20 cellular contexts compared by ENCODE assay signal in genomic region chr11:13561860-13562259, GRCh38.
DNase-seq lines count a peak whose midpoint lies in the region; ATAC-seq, FAIRE-seq and TF ChIP-seq lines count a peak whose summit lies in the region.
"Had no signal": no experiment of that assay in that cellular context is flagged by ENCODE, and none has a peak within 500 bp of the region (broad histone marks: within the 10 kb centered on the region; RNA-seq: fewer than 3 reads in every experiment).

No MANE protein-coding gene starts in this region.

- no peak overlapping the region for H3K4me2 ChIP-seq in H1 (ENCODE audit: insufficient read depth in 1 of 2, low read depth in 2 of 2, low read length in 2 of 2)

- no peak overlapping the region for H3K23ac ChIP-seq in H1 (ENCODE audit: insufficient read length)

- H2BK20ac ChIP-seq in H1 (ENCODE audit: low read length), result no peak overlapping the region

- no peak overlapping the region for H3K27ac ChIP-seq in H1 (ENCODE audit: low read depth, low read length)
- H3K27ac ChIP-seq: HL-60 had no signal

- no peak for TF ChIP-seq POLR2A in H1 (IDR thresholded peaks at IDR 0.05; ENCODE audit: control extremely low read depth in 1 of 2, low read depth in 2 of 2, low read length in 2 of 2)

- H3K36me3 Mint-ChIP-seq in type B pancreatic cell, result no peaks in the 10 kb centered on the region
- H3K36me3 Mint-ChIP-seq: CD4-positive, CD25-positive, alpha-beta regulatory T cell had no signal

- H3K56ac ChIP-seq in H1 (replicated peaks; ENCODE audit: insufficient read length, low read depth, low read length), result no peak overlapping the region

- no peak overlapping the region for H2BK5ac ChIP-seq in H1 (ENCODE audit: low read depth, low read length)

- no peak for TF ChIP-seq EP300 in H1 (IDR thresholded peaks at IDR 0.05; ENCODE audit: borderline replicate concordance in 1 of 2, low read depth in 2 of 2, low read length in 2 of 2)

- no peak for FAIRE-seq in H1 (lab: Jason Lieb, UNC)
- FAIRE-seq: GM12891, GM19239 had no signal

- H3K79me1 ChIP-seq in H1 (ENCODE audit: low read depth, low read length), result no peaks in the 10 kb centered on the region

- H2BK120ac ChIP-seq in H1 (replicated peaks; ENCODE audit: low read depth, low read length), result no peak overlapping the region

- H4K5ac ChIP-seq in H1 (ENCODE audit: insufficient read length, low read depth, low read length), result no peak overlapping the region

- no peaks in the 10 kb centered on the region for H3K27me3 Mint-ChIP-seq in type B pancreatic cell
- H3K27me3 Mint-ChIP-seq: CD4-positive, CD25-positive, alpha-beta regulatory T cell had no signal

- no peak for TF ChIP-seq RAD21 in H1 (IDR thresholded peaks at IDR 0.05 in 1 of 2, conservative IDR thresholded peaks at IDR 0.05 in 1 of 2; ENCODE audit: low read depth in 2 of 2, low read length in 2 of 2)

- TF ChIP-seq CTCF in GM12864 (IDR thresholded peaks at IDR 0.05; ENCODE audit: low read depth, low read length, missing control alignments) (peak; percentile 1), H1 (IDR thresholded peaks at IDR 0.05; ENCODE audit: control extremely low read depth in 1 of 3, insufficient read depth in 1 of 3, low read depth in 1 of 3, low read length in 3 of 3) (no peak), type B pancreatic cell (conservative IDR thresholded peaks at IDR 0.05) (peak; percentile 41)

- H3K23me2 ChIP-seq in H1 (ENCODE audit: low read depth, low read length), result no peaks in the 10 kb centered on the region

- H2BK15ac ChIP-seq in H1 (ENCODE audit: low read length), result no peak overlapping the region

- no peaks in the 10 kb centered on the region for H3K27me3 ChIP-seq in H1 (replicated peaks in 1 of 4; ENCODE audit: control insufficient read depth in 3 of 4, extremely low read depth in 1 of 4, insufficient read depth in 3 of 4, low read length in 3 of 4)
- H3K27me3 ChIP-seq: BE2C had no signal

- no peaks in the 10 kb centered on the region for H3K36me3 ChIP-seq in H1 (ENCODE audit: control insufficient read depth in 2 of 4, insufficient read depth in 4 of 4, low read length in 3 of 4)
- H3K36me3 ChIP-seq: BE2C, HAP-1 had no signal

- H3K4me3 ChIP-seq in GM12864 (ENCODE audit: low read depth, low read length), result no peak overlapping the region
- H3K4me3 ChIP-seq in Jurkat, Clone E6-1 (ENCODE audit: low read length), result no peak overlapping the region
- no peak overlapping the region for H3K4me3 ChIP-seq in H1 (ENCODE audit: extremely low read depth in 1 of 4, insufficient read depth in 2 of 4, low read depth in 3 of 4, low read length in 4 of 4)
- H3K4me3 ChIP-seq: HAP-1 had no signal

- H4K20me1 ChIP-seq in H1 (replicated peaks in 1 of 2; ENCODE audit: control insufficient read depth in 1 of 2, insufficient read depth in 2 of 2, low read length in 2 of 2), result no peaks in the 10 kb centered on the region

- DNase-seq in GM12864 (ENCODE audit: low read depth) (no peak), H1 (ENCODE audit: low read depth in 1 of 2, low spot score in 2 of 2) (no peak), type B pancreatic cell (ENCODE audit: extremely low spot score, unreplicated experiment) (no peak)
- peak; percentile 8 for DNase-seq in Jurkat, Clone E6-1 (ENCODE audit: low read depth, low spot score)
- no peak for DNase-seq in stimulated activated CD4-positive, alpha-beta T cell treated with anti-CD3 and anti-CD28 coated beads, Interleukin-4, amount 100 ng/mL, for 4 hours
- DNase-seq: ACHN; BE2C; C1 segment of cervical spinal cord; CD4-positive, CD25-positive, alpha-beta regulatory T cell; CD8-positive, alpha-beta memory T cell; COR-L47; DMS 273 treated with DMSO at 0.1 percent for 48 hours; DMS53; DND-41; EL had no signal

- CTCF ChIA-PET in H1 (lab: Charles Lee; ENCODE audit: partially characterized antibody), result interaction anchor here (0.7 to 1.2 kb wide), 3 partner anchors 10 to 227 kb away, joined by 3 to 5 read pairs (median 3); no protein-coding TSS in a partner anchor

- no peak overlapping the region for H3K4ac ChIP-seq in H1 (replicated peaks; ENCODE audit: insufficient read length, low read depth, low read length)

- H3K4me1 ChIP-seq in H1 (replicated peaks in 1 of 4; ENCODE audit: control insufficient read depth in 3 of 4, insufficient read depth in 4 of 4, low read length in 3 of 4), result peaks cover 0 to 2% (median 0%) of the 10 kb centered on the region in 4 experiments; a peak in 1 of 7 replicates
- H3K4me1 ChIP-seq: BE2C, HAP-1 had no signal

- no peak overlapping the region for H3K4me3 Mint-ChIP-seq in type B pancreatic cell
- H3K4me3 Mint-ChIP-seq: CD4-positive, CD25-positive, alpha-beta regulatory T cell had no signal

- no peaks in the 10 kb centered on the region for H3K79me2 ChIP-seq in H1 (ENCODE audit: control insufficient read depth in 1 of 2, insufficient read depth in 2 of 2, low read length in 2 of 2)

- no peaks in the 10 kb centered on the region for H3K4me1 Mint-ChIP-seq in type B pancreatic cell (ENCODE audit: unreplicated experiment)
- H3K4me1 Mint-ChIP-seq: CD4-positive, CD25-positive, alpha-beta regulatory T cell had no signal

- H2AFZ ChIP-seq in H1 (ENCODE audit: low read length), result no peak overlapping the region

- H3K14ac ChIP-seq in H1 (ENCODE audit: insufficient read length), result no peak overlapping the region

- no peak for ATAC-seq in HG02885 (IDR thresholded peaks at IDR 0.05; ENCODE audit: poor library complexity, unreplicated experiment)

- POLR2A ChIA-PET in H1 (lab: Charles Lee; ENCODE audit: partially characterized antibody), result no interaction called here

- no peak overlapping the region for H4K91ac ChIP-seq in H1 (replicated peaks; ENCODE audit: insufficient read length, low read length)

- no peak overlapping the region for H3K18ac ChIP-seq in H1 (ENCODE audit: extremely low read depth, low read length)

- no peak overlapping the region for H3K27ac Mint-ChIP-seq in type B pancreatic cell
- H3K27ac Mint-ChIP-seq: CD4-positive, CD25-positive, alpha-beta regulatory T cell had no signal

- no peak overlapping the region for H4K8ac ChIP-seq in H1 (ENCODE audit: extremely low read depth, insufficient read depth, low read length)

- H3K9me3 ChIP-seq in H1 (ENCODE audit: insufficient read depth in 2 of 2, low read depth in 1 of 2, low read length in 1 of 2), result no peaks in the 10 kb centered on the region
- H3K9me3 ChIP-seq: BE2C, HAP-1 had no signal

- H2BK12ac ChIP-seq in H1 (ENCODE audit: low read depth, low read length), result 0 out of 2 replicates have a peak overlapping the region, but pooled peaks have one; percentile 3

- no peak overlapping the region for H3K9ac ChIP-seq in H1 (replicated peaks in 1 of 4; ENCODE audit: extremely low read depth in 1 of 4, low read depth in 3 of 4, low read length in 3 of 4)

- H3K9me3 Mint-ChIP-seq in type B pancreatic cell, result no peaks in the 10 kb centered on the region

- no peak overlapping the region for H2AK5ac ChIP-seq in H1 (ENCODE audit: low read depth, low read length)

Comparison
In these comparisons a context has a peak if more than half of its experiments do, and no peak if none do; other contexts are left out.
1. CTCF ChIP-seq: peak in GM12864 (single experiment) and type B pancreatic cell (single experiment); none in H1 (0 of 3).